Comparison of ENCODE assay signal across 14 cellular contexts in the genomic region with DNA sequence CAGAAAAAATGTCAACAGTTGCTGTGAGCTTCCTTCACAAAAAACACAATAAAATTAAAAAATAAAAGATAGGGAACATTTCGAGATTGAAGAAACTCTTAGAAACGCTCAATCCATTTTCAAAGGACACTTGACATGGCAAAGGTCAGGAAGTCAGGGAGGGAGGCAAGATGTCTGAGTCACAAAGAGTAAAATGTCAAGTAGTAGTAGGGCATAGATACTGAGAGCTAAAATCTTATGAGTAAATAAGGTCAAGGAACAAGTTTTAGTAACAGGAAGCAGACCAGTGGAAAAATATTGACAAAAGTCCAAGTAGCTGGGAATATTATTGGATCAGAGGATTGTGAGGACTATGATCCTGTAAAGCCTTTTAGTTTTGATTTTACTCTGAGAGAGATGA.
"Had no signal": no experiment of that assay in that cellular context is flagged by ENCODE, and none has a peak within 500 bp of the region (broad histone marks: within the 10 kb centered on the region; RNA-seq: fewer than 3 reads in every experiment).

No MANE protein-coding gene starts in this region.

- DNase-seq: activated CD4-positive, alpha-beta memory T cell treated with anti-CD3 and anti-CD28 coated beads for 36 hours; activated CD4-positive, alpha-beta T cell treated with anti-CD3 and anti-CD28 coated beads for 1 hour; activated gamma-delta T cell; activated naive CD8-positive, alpha-beta T cell treated with anti-CD3 and anti-CD28 coated beads for 36 hours; activated T-cell treated with anti-CD3 and anti-CD28 coated beads, Interleukin-2, amount 50 U/mL, for 48 hours; kidney; left ventricle myocardium superior; nephron progenitor cell; stimulated activated CD4-positive, alpha-beta T cell treated with anti-CD3 and anti-CD28 coated beads, Interleukin-15, amount 100 ng/mL, for 24 hours; stimulated activated CD4-positive, alpha-beta T cell treated with anti-CD3 and anti-CD28 coated beads, Interleukin-4, amount 100 ng/mL, for 4 hours; T-helper 9 cell had no signal

- H3K9me3 ChIP-seq: gastroesophageal sphincter, tibial nerve, vagina had no signal

- H3K27me3 ChIP-seq: gastroesophageal sphincter, tibial nerve, vagina had no signal

- FAIRE-seq: kidney had no signal

- H3K27ac ChIP-seq: gastroesophageal sphincter, tibial nerve, vagina had no signal

- H3K27me3 Mint-ChIP-seq: activated CD4-positive, alpha-beta memory T cell treated with anti-CD3 and anti-CD28 coated beads for 36 hours had no signal

- H3K4me1 Mint-ChIP-seq: nephron progenitor cell had no signal

- H3K27ac Mint-ChIP-seq: activated CD4-positive, alpha-beta memory T cell treated with anti-CD3 and anti-CD28 coated beads for 36 hours; activated naive CD8-positive, alpha-beta T cell treated with anti-CD3 and anti-CD28 coated beads for 36 hours; nephron progenitor cell had no signal

- H3K36me3 ChIP-seq: gastroesophageal sphincter, tibial nerve, vagina had no signal

- H3K9me3 Mint-ChIP-seq: activated CD4-positive, alpha-beta memory T cell treated with anti-CD3 and anti-CD28 coated beads for 36 hours; activated naive CD8-positive, alpha-beta T cell treated with anti-CD3 and anti-CD28 coated beads for 36 hours; nephron progenitor cell had no signal

- H3K4me3 ChIP-seq: gastroesophageal sphincter, tibial nerve, vagina had no signal

- ATAC-seq: gastroesophageal sphincter had no signal

- H3K36me3 Mint-ChIP-seq: activated CD4-positive, alpha-beta memory T cell treated with anti-CD3 and anti-CD28 coated beads for 36 hours; activated naive CD8-positive, alpha-beta T cell treated with anti-CD3 and anti-CD28 coated beads for 36 hours had no signal

- H3K4me3 Mint-ChIP-seq: activated CD4-positive, alpha-beta memory T cell treated with anti-CD3 and anti-CD28 coated beads for 36 hours; activated naive CD8-positive, alpha-beta T cell treated with anti-CD3 and anti-CD28 coated beads for 36 hours; nephron progenitor cell had no signal

- H3K4me1 ChIP-seq: gastroesophageal sphincter, tibial nerve, vagina had no signal
